Comparison of ENCODE assay signal across 27 cellular contexts in the genomic region with DNA sequence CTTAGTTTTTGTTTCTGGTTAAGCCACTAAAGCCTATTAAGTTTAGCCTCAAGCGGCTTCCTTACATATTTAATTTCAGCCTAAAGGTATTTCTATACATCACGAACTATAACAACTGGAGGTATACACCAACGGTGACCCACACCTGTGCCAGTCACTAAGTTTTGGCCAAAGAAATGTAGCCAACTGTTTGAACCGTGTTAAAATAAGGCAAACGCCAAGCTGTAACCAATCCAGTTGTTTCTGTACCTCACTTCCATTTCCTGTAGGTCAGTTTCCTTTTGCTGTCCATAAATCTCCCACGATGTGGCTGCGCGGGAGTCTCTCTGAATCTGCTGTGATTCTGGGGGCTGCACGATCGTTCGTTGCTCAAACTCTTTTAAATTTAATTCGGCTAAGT.
"Had no signal": no experiment of that assay in that cellular context is flagged by ENCODE, and none has a peak within 500 bp of the region (broad histone marks: within the 10 kb centered on the region; RNA-seq: fewer than 3 reads in every experiment).

No MANE protein-coding gene starts in this region.

- H3K27ac ChIP-seq: adrenal gland had no signal

- H3K36me3 Mint-ChIP-seq: brain, WTC11 had no signal

- H3K4me1 ChIP-seq: Peyer's patch had no signal

- H3K4me3 Mint-ChIP-seq: activated CD4-positive, alpha-beta T cell treated with anti-CD3 and anti-CD28 coated beads for 36 hours; activated CD4-positive, alpha-beta T cell treated with anti-CD3 and anti-CD28 coated beads, Interleukin-2, amount 10 ng/mL, durations not matched to agents 7 days and 5 days; activated naive CD4-positive, alpha-beta T cell treated with anti-CD3 and anti-CD28 coated beads for 36 hours; activated T-cell treated with anti-CD3 and anti-CD28 coated beads, Interleukin-2, amount 50 U/mL, for 4 hours; activated T-helper 1 cell treated with anti-CD3 and anti-CD28 coated beads, Interleukin-12 subunit alpha, Interleukin-12 subunit beta, Interleukin-2, Interleukin-4 antibody, amounts not matched to agents 30 ng/mL and 10 ng/mL and 1 ng/mL, durations not matched to agents 14 hours and 24 hours and 36 hours; brain; WTC11 had no signal

- H3K9me3 ChIP-seq: adrenal gland, Peyer's patch had no signal

- H3K27me3 Mint-ChIP-seq: activated CD4-positive, alpha-beta T cell treated with anti-CD3 and anti-CD28 coated beads, Interleukin-2, amount 10 ng/mL, durations not matched to agents 7 days and 5 days had no signal

- ATAC-seq: activated CD4-positive, alpha-beta T cell treated with anti-CD3 and anti-CD28 coated beads for 36 hours; activated CD4-positive, CD25-positive, alpha-beta regulatory T cell treated with anti-CD3 and anti-CD28 coated beads, Interleukin-2, amount 50 U/mL, for 24 hours; activated naive CD4-positive, alpha-beta T cell treated with anti-CD3 and anti-CD28 coated beads, Interleukin-2, amount 50 U/mL, for 72 hours; activated T-cell treated with anti-CD3 and anti-CD28 coated beads, Interleukin-2, amount 50 U/mL, for 4 hours; PC-3 had no signal

- H3K4me3 ChIP-seq: adrenal gland, Peyer's patch had no signal

- FAIRE-seq: bronchial epithelial cell had no signal

- H3K36me3 ChIP-seq: adrenal gland, Peyer's patch had no signal

- DNase-seq: activated CD4-positive, alpha-beta T cell treated with anti-CD3 and anti-CD28 coated beads for 36 hours; activated CD4-positive, alpha-beta T cell treated with anti-CD3 and anti-CD28 coated beads, Interleukin-2, amount 10 ng/mL, durations not matched to agents 7 days and 5 days; activated CD4-positive, alpha-beta T cell treated with anti-CD3 and anti-CD28 coated beads, Interleukin-2, amount 50 U/mL, for 48 hours; activated CD8-positive, alpha-beta memory T cell treated with anti-CD3 and anti-CD28 coated beads, Interleukin-2, amount 50 U/mL, for 4 hours; activated gamma-delta T cell treated with Interleukin-2 at 50 U/mL for 16 hours; activated naive CD4-positive, alpha-beta T cell treated with anti-CD3 and anti-CD28 coated beads for 36 hours; activated T-cell treated with anti-CD3 and anti-CD28 coated beads for 4 hours; activated T-cell treated with anti-CD3 and anti-CD28 coated beads, Interleukin-2, amount 50 U/mL, for 4 hours; adrenal gland; cerebellar nuclear complex; Karpas-422; NCI-H1105; NCI-H1417 treated with DMSO at 0.1 percent for 48 hours; NCI-H187 treated with DMSO at 0.1 percent for 48 hours; NCI-H446; NK-92 treated with Interleukin-12 subunit alpha and Interleukin-12 subunit beta, amount 100 ng/mL, for 24 hours; PC-3; RPMI8226; SHP77 treated with DMSO at 0.1 percent for 48 hours; T1000 had no signal

- H3K27ac Mint-ChIP-seq: activated CD4-positive, alpha-beta T cell treated with anti-CD3 and anti-CD28 coated beads for 36 hours; activated CD4-positive, alpha-beta T cell treated with anti-CD3 and anti-CD28 coated beads, Interleukin-2, amount 10 ng/mL, durations not matched to agents 7 days and 5 days; activated naive CD4-positive, alpha-beta T cell treated with anti-CD3 and anti-CD28 coated beads for 36 hours; activated naive CD4-positive, alpha-beta T cell treated with anti-CD3 and anti-CD28 coated beads, Interleukin-2, amount 50 U/mL, for 72 hours; activated T-helper 1 cell treated with anti-CD3 and anti-CD28 coated beads, Interleukin-12 subunit alpha, Interleukin-12 subunit beta, Interleukin-2, Interleukin-4 antibody, amounts not matched to agents 30 ng/mL and 10 ng/mL and 1 ng/mL, durations not matched to agents 14 hours and 24 hours and 36 hours; brain; WTC11 had no signal

- H3K9me3 Mint-ChIP-seq: activated CD4-positive, alpha-beta T cell treated with anti-CD3 and anti-CD28 coated beads, Interleukin-2, amount 10 ng/mL, durations not matched to agents 7 days and 5 days; activated T-cell treated with anti-CD3 and anti-CD28 coated beads, Interleukin-2, amount 50 U/mL, for 4 hours; activated T-helper 1 cell treated with anti-CD3 and anti-CD28 coated beads, Interleukin-12 subunit alpha, Interleukin-12 subunit beta, Interleukin-2, Interleukin-4 antibody, amounts not matched to agents 30 ng/mL and 10 ng/mL and 1 ng/mL, durations not matched to agents 14 hours and 24 hours and 36 hours had no signal

- H3K27me3 ChIP-seq: adrenal gland, Peyer's patch had no signal
